22 cellular contexts compared by ENCODE assay signal in the genomic region with DNA sequence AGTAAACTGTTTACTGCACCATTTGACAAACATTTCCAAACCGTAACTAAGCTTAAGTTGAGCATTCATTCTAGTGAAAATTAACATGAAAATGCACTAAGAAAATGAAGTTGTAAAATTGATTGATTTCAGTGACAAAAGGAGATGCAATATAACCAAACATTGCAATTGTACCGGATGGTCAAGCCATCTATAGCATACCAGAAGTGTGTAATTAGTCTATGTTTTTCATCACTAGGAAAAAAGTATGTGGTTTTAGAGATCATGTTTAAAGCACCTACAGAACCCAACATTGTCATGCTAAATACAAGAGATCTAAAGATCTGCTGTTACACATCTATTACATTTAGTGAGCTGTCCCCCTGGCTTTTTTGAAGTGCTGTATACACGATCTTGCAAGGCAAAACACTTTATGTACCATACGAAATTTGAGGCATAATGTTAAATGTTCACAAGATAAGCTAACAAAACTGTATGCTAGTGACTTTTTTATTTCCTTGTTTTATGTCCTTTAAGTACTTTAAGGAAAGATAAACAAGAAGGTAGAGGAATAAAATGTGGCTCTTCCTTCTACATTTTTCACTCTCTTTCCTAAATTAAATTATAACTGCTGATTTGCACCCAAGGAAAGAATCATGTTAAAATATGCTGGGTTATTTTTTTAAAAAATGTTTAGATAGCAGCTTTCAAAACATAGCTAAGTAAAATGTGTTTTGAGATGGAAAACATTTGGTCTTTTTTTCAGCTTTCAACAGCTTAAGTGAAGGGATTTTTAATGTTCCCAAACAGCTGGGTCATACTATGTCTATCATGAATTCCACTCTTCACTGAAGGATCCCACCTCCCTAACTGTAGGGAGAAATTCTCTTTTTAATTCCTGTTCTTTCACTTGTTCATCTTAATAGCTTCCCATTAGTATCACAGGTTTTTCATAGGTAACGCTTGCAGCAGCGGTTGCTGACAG.
"Had no signal": no experiment of that assay in that cellular context is flagged by ENCODE, and none has a peak within 500 bp of the region (broad histone marks: within the 10 kb centered on the region; RNA-seq: fewer than 3 reads in every experiment).

No MANE protein-coding gene starts in this region.

- H3K36me3 ChIP-seq: ascending aorta had no signal

- H3K27ac ChIP-seq: ascending aorta, body of pancreas, KMS-11 had no signal

- H3K4me3 ChIP-seq: ascending aorta, body of pancreas had no signal

- H3K27me3 ChIP-seq: ascending aorta, body of pancreas had no signal

- ATAC-seq: activated naive CD4-positive, alpha-beta T cell treated with anti-CD3 and anti-CD28 coated beads, Interleukin-2, amount 50 U/mL, for 72 hours; activated naive CD8-positive, alpha-beta T cell treated with anti-CD3 and anti-CD28 coated beads, Interleukin-2, amount 50 U/mL, for 24 hours; activated T-cell treated with anti-CD3 and anti-CD28 coated beads, Interleukin-2, amount 50 U/mL, for 4 hours; body of pancreas; PC-3; T-helper 17 cell; WTC11 had no signal

- DNase-seq: activated CD4-positive, alpha-beta memory T cell treated with anti-CD3 and anti-CD28 coated beads for 36 hours; activated CD4-positive, alpha-beta T cell treated with anti-CD3 and anti-CD28 coated beads, Interleukin-2, amount 10 ng/mL, durations not matched to agents 7 days and 5 days; activated CD8-positive, alpha-beta memory T cell treated with anti-CD3 and anti-CD28 coated beads for 24 hours; activated effector memory CD4-positive, alpha-beta T cell treated with anti-CD3 and anti-CD28 coated beads, Interleukin-2, amount 50 U/mL, for 16 hours; activated naive CD4-positive, alpha-beta T cell treated with Interleukin-2 at 50 U/mL for 16 hours; activated naive CD8-positive, alpha-beta T cell treated with anti-CD3 and anti-CD28 coated beads, Interleukin-2, amount 50 U/mL, for 24 hours; activated T-cell treated with anti-CD3 and anti-CD28 coated beads, Interleukin-2, amount 50 U/mL, for 4 hours; amniotic stem cell; body of pancreas; NCI-H1092; NCI-H1417; NCI-H1930; NCI-H446; NCI-H524; PC-3; SIG-M5; T-helper 17 cell; T-helper 9 cell had no signal

- H3K4me1 ChIP-seq: ascending aorta had no signal

- H3K9me3 ChIP-seq: ascending aorta, body of pancreas had no signal
